20 cellular contexts compared by ENCODE assay signal in genomic region chr1:22494144-22494543, GRCh38.
"Had no signal": no experiment of that assay in that cellular context is flagged by ENCODE, and none has a peak within 500 bp of the region (broad histone marks: within the 10 kb centered on the region; RNA-seq: fewer than 3 reads in every experiment).

No MANE protein-coding gene starts in this region.

- H3K4me3 ChIP-seq: dorsolateral prefrontal cortex, esophagus muscularis mucosa, prostate gland, right lobe of liver, transverse colon had no signal

- ATAC-seq: activated CD4-positive, CD25-positive, alpha-beta regulatory T cell treated with anti-CD3 and anti-CD28 coated beads, Interleukin-2, amount 50 U/mL, for 24 hours; stimulated activated naive B cell treated with anti-CD40 and anti-IgM and Interleukin-4, amounts not matched to agents 10 μg/mL and 1 μg/mL and 100 μg/mL, for 72 hours had no signal

- H3K9me3 ChIP-seq: esophagus muscularis mucosa, prostate gland, right lobe of liver, transverse colon had no signal

- H3K27ac Mint-ChIP-seq: activated naive CD8-positive, alpha-beta T cell treated with anti-CD3 and anti-CD28 coated beads, Interleukin-2, amount 10 ng/mL, durations not matched to agents 7 days and 5 days; activated T-cell treated with anti-CD3 and anti-CD28 coated beads, Interleukin-2, amount 50 U/mL, for 24 hours; immature natural killer cell; stimulated activated naive B cell treated with anti-CD40 and anti-IgM and Interleukin-4, amounts not matched to agents 10 μg/mL and 1 μg/mL and 100 μg/mL, for 72 hours had no signal

- H3K27me3 ChIP-seq: dorsolateral prefrontal cortex, esophagus muscularis mucosa, right lobe of liver, transverse colon had no signal

- H3K4me1 Mint-ChIP-seq: activated naive CD8-positive, alpha-beta T cell treated with anti-CD3 and anti-CD28 coated beads, Interleukin-2, amount 10 ng/mL, durations not matched to agents 7 days and 5 days had no signal

- H3K9me3 Mint-ChIP-seq: activated naive CD8-positive, alpha-beta T cell treated with anti-CD3 and anti-CD28 coated beads, Interleukin-2, amount 10 ng/mL, durations not matched to agents 7 days and 5 days; activated T-cell treated with anti-CD3 and anti-CD28 coated beads, Interleukin-2, amount 50 U/mL, for 24 hours; immature natural killer cell; natural killer cell; stimulated activated naive B cell treated with anti-CD40 and anti-IgM and Interleukin-4, amounts not matched to agents 10 μg/mL and 1 μg/mL and 100 μg/mL, for 72 hours had no signal

- H3K27ac ChIP-seq: dorsolateral prefrontal cortex, esophagus muscularis mucosa, prostate gland, right lobe of liver had no signal

- H3K36me3 ChIP-seq: prostate gland, transverse colon had no signal

- DNase-seq: activated CD4-positive, alpha-beta T cell treated with anti-CD3 and anti-CD28 coated beads, Interleukin-2, amount 50 U/mL, for 4 hours; activated effector memory CD4-positive, alpha-beta T cell treated with Interleukin-2 at 50 U/mL for 16 hours; activated naive CD8-positive, alpha-beta T cell treated with anti-CD3 and anti-CD28 coated beads, Interleukin-2, amount 10 ng/mL, durations not matched to agents 7 days and 5 days; activated T-cell treated with anti-CD3 and anti-CD28 coated beads, Interleukin-2, amount 50 U/mL, for 24 hours; anterior cingulate cortex; dorsolateral prefrontal cortex; glutamatergic neuron; immature natural killer cell; left cardiac atrium; natural killer cell; nucleus accumbens; right lobe of liver; stimulated activated CD4-positive, alpha-beta T cell treated with anti-CD3 and anti-CD28 coated beads, Interleukin-1b, Interleukin-23, amount 100 ng/mL, for 48 hours; stimulated activated naive B cell treated with anti-CD40 and anti-IgM and Interleukin-4, amounts not matched to agents 10 μg/mL and 1 μg/mL and 100 μg/mL, for 72 hours; substantia nigra; T-helper 2 cell; transverse colon had no signal

- H3K4me3 Mint-ChIP-seq: activated naive CD8-positive, alpha-beta T cell treated with anti-CD3 and anti-CD28 coated beads, Interleukin-2, amount 10 ng/mL, durations not matched to agents 7 days and 5 days; activated T-cell treated with anti-CD3 and anti-CD28 coated beads, Interleukin-2, amount 50 U/mL, for 24 hours; immature natural killer cell; natural killer cell; stimulated activated naive B cell treated with anti-CD40 and anti-IgM and Interleukin-4, amounts not matched to agents 10 μg/mL and 1 μg/mL and 100 μg/mL, for 72 hours had no signal

- H3K27me3 Mint-ChIP-seq: activated naive CD8-positive, alpha-beta T cell treated with anti-CD3 and anti-CD28 coated beads, Interleukin-2, amount 10 ng/mL, durations not matched to agents 7 days and 5 days; activated T-cell treated with anti-CD3 and anti-CD28 coated beads, Interleukin-2, amount 50 U/mL, for 24 hours; stimulated activated naive B cell treated with anti-CD40 and anti-IgM and Interleukin-4, amounts not matched to agents 10 μg/mL and 1 μg/mL and 100 μg/mL, for 72 hours had no signal

- H3K4me1 ChIP-seq: prostate gland had no signal
